Comparison of ENCODE assay signal across 22 cellular contexts in the genomic region with DNA sequence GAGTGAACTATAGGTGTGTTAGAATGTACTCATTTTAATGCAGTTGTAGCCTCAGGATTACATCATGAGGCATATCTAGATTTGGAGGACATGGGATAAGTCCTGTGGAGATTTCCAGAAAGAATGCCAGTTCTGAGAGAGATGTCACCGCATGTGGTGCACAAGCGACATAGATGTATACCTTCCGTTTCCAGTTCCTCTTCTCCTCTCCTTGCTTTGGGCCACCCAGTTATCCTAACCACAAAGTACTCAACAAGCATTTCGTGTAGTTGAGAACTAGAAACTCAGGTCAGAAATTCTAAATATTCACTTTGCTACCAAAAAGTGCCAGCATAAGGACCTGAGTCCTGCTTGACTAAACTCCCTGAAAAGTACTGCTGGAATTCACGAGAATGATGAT.
DNase-seq lines count a peak whose midpoint lies in the region; ATAC-seq, FAIRE-seq and TF ChIP-seq lines count a peak whose summit lies in the region.
"Had no signal": no experiment of that assay in that cellular context is flagged by ENCODE, and none has a peak within 500 bp of the region (broad histone marks: within the 10 kb centered on the region; RNA-seq: fewer than 3 reads in every experiment).

No MANE protein-coding gene starts in this region.

- TF ChIP-seq EP300 in GM12878 (IDR thresholded peaks at IDR 0.05; ENCODE audit: borderline replicate concordance in 1 of 2, control insufficient read depth in 1 of 2, low read depth in 2 of 2, low read length in 2 of 2) = no peak

- SMC1A ChIA-PET in GM12878 (lab: Charles Lee; ENCODE audit: uncharacterized antibody, unreplicated experiment) = interaction anchor here (1.3 to 5.2 kb wide), 3 partner anchors 28 to 39 kb away, joined by 4 to 28 read pairs (median 11); no protein-coding TSS in a partner anchor

- ATAC-seq in activated T-cell treated with anti-CD3 and anti-CD28 coated beads, Interleukin-2, amount 50 U/mL, for 72 hours (replicated peaks in 1 of 2) = no peak
- no peak for ATAC-seq in GM12878
- ATAC-seq: HCT116 had no signal

- H3K9me3 ChIP-seq in GM12878 (replicated peaks; ENCODE audit: control insufficient read depth, insufficient read depth, low read length) = no peaks in the 10 kb centered on the region
- H3K9me3 ChIP-seq in vagina = no peaks in the 10 kb centered on the region
- H3K9me3 ChIP-seq: SJCRH30 had no signal

- TF ChIP-seq POLR2A in GM12878 (IDR thresholded peaks at IDR 0.05; ENCODE audit: low read depth, low read length) = no peak
- TF ChIP-seq POLR2A in vagina (IDR thresholded peaks at IDR 0.05) = no peak

- peaks cover 6% of the 10 kb centered on the region for H3K27me3 Mint-ChIP-seq in activated T-cell treated with anti-CD3 and anti-CD28 coated beads, Interleukin-2, amount 50 U/mL, for 72 hours (ENCODE audit: low read depth)
- no peaks in the 10 kb centered on the region for H3K27me3 Mint-ChIP-seq in activated CD4-positive, alpha-beta memory T cell treated with anti-CD3 and anti-CD28 coated beads for 36 hours
- H3K27me3 Mint-ChIP-seq: CD4-positive, CD25-positive, alpha-beta regulatory T cell had no signal

- TF ChIP-seq CTCF in GM12878 (IDR thresholded peaks at IDR 0.05 in 2 of 3, conservative IDR thresholded peaks at IDR 0.05 in 1 of 3; ENCODE audit: control insufficient read depth in 2 of 3, extremely low read depth in 1 of 3, insufficient read depth in 1 of 3, low read depth in 3 of 3, low read length in 3 of 3) (no peak), vagina (IDR thresholded peaks at IDR 0.05) (no peak), GM20000 (IDR thresholded peaks at IDR 0.05; ENCODE audit: extremely low read depth, missing control alignments) (no peak)

- H3K79me2 ChIP-seq in GM12878 (ENCODE audit: control insufficient read depth, insufficient read depth, low read length) = no peaks in the 10 kb centered on the region

- no peak for DNase-seq in activated T-cell treated with anti-CD3 and anti-CD28 coated beads, Interleukin-2, amount 50 U/mL, for 72 hours
- DNase-seq in activated T-cell treated with anti-CD3 and anti-CD28 coated beads, Interleukin-2, amount 50 U/mL, for 1 hour = no peak
- DNase-seq in NOMO-1 treated with DMSO at 0.1 percent for 48 hours (lab: John Stamatoyannopoulos, UW; ENCODE audit: unreplicated experiment) = peak; percentile 83
- no peak for DNase-seq in GM12878 (ENCODE audit: low read depth, low spot score)
- no peak for DNase-seq in vagina (ENCODE audit: extremely low spot score in 2 of 2)
- no peak for DNase-seq in cerebellar cortex (ENCODE audit: low spot score)
- DNase-seq in GM20000 (ENCODE audit: low spot score) = no peak
- DNase-seq in activated CD4-positive, alpha-beta memory T cell treated with anti-CD3 and anti-CD28 coated beads for 36 hours = no peak
- DNase-seq: 8988T; CD4-positive, CD25-positive, alpha-beta regulatory T cell; COR-L47; DMS 273 treated with DMSO at 0.1 percent for 48 hours; GDM1; GOT3; MM.1S; NCI-H1417; NCI-H187 treated with DMSO at 0.1 percent for 48 hours; NCI-H526; SJCRH30 had no signal

- no peak overlapping the region for H3K9ac ChIP-seq in GM12878 (ENCODE audit: control insufficient read depth, insufficient read depth, low read length)

- CTCF ChIA-PET in GM12878 (lab: Yijun Ruan, JAX) = interaction anchor here (1.2 to 4.6 kb wide), 2 partner anchors 11 to 28 kb away, joined by 3 to 30 read pairs; no protein-coding TSS in a partner anchor
- CTCF ChIA-PET in activated CD4-positive, alpha-beta memory T cell treated with anti-CD3 and anti-CD28 coated beads for 36 hours (lab: Charles Lee) = no interaction called here

- H3K4me3 ChIP-seq in GM12878 (no peak overlapping the region), vagina (no peak overlapping the region)
- H3K4me3 ChIP-seq: SJCRH30 had no signal

- WGBS in GM12878 (ENCODE audit: insufficient coverage, insufficient replicate concordance, low lambda C conversion rate, missing lambda C conversion rate) = 60% methylated on average over 5 of the region's 5 CpGs

- H3K4me1 Mint-ChIP-seq in activated T-cell treated with anti-CD3 and anti-CD28 coated beads, Interleukin-2, amount 50 U/mL, for 72 hours (ENCODE audit: low read depth) = peaks cover 30% of the 10 kb centered on the region
- peaks cover 18% of the 10 kb centered on the region for H3K4me1 Mint-ChIP-seq in activated CD4-positive, alpha-beta memory T cell treated with anti-CD3 and anti-CD28 coated beads for 36 hours (ENCODE audit: low read depth)

- FAIRE-seq in GM12878 (lab: Jason Lieb, UNC) = no peak

- H3K4me1 ChIP-seq in GM12878 (ENCODE audit: control insufficient read depth, insufficient read depth, low read length) (no peaks in the 10 kb centered on the region), vagina (peaks cover 41% of the 10 kb centered on the region)
- H3K4me1 ChIP-seq: SJCRH30 had no signal

- H3K27ac ChIP-seq in GM12878 (ENCODE audit: control insufficient read depth, insufficient read depth) = no peak overlapping the region
- peak overlapping the region; percentile 39 for H3K27ac ChIP-seq in vagina
- H3K27ac ChIP-seq: RWPE1, SJCRH30 had no signal

- POLR2A ChIA-PET in GM12878 (lab: Charles Lee) = interaction anchor here (0.5 kb wide), 1 partner anchor 103 kb away, joined by 5 read pairs; no protein-coding TSS in a partner anchor
- POLR2A ChIA-PET in activated CD4-positive, alpha-beta memory T cell treated with anti-CD3 and anti-CD28 coated beads for 36 hours (lab: Charles Lee) = no interaction called here

- intact Hi-C loops in GM12878 (cut with micrococcal nuclease; ENCODE audit: unreplicated experiment) (no loop called here), vagina (cut with DNase I) (no loop called here)
- intact Hi-C loops in activated CD4-positive, alpha-beta memory T cell treated with anti-CD3 and anti-CD28 coated beads for 36 hours (cut with micrococcal nuclease) = no loop called here

- H3K27me3 ChIP-seq in GM12878 (replicated peaks in 1 of 2; ENCODE audit: control insufficient read depth in 2 of 2, insufficient read depth in 2 of 2, low read length in 1 of 2) (no peaks in the 10 kb centered on the region), vagina (no peaks in the 10 kb centered on the region)
- H3K27me3 ChIP-seq: SJCRH30 had no signal

- H3K9me3 Mint-ChIP-seq in activated T-cell treated with anti-CD3 and anti-CD28 coated beads, Interleukin-2, amount 50 U/mL, for 72 hours = no peaks in the 10 kb centered on the region
- H3K9me3 Mint-ChIP-seq in activated CD4-positive, alpha-beta memory T cell treated with anti-CD3 and anti-CD28 coated beads for 36 hours = no peaks in the 10 kb centered on the region
- H3K9me3 Mint-ChIP-seq: CD4-positive, CD25-positive, alpha-beta regulatory T cell had no signal

- no peak overlapping the region for H3K4me2 ChIP-seq in GM12878 (ENCODE audit: control insufficient read depth, insufficient read depth)

- RAD21 ChIA-PET in GM12878 (lab: Charles Lee; ENCODE audit: unreplicated experiment) = no interaction called here

- no peak overlapping the region for H3K4me3 Mint-ChIP-seq in activated T-cell treated with anti-CD3 and anti-CD28 coated beads, Interleukin-2, amount 50 U/mL, for 72 hours
- no peak overlapping the region for H3K4me3 Mint-ChIP-seq in activated CD4-positive, alpha-beta memory T cell treated with anti-CD3 and anti-CD28 coated beads for 36 hours
- H3K4me3 Mint-ChIP-seq: B cell; CD4-positive, CD25-positive, alpha-beta regulatory T cell had no signal

- H2AFZ ChIP-seq in GM12878 (ENCODE audit: control insufficient read depth, low read depth, low read length) = no peak overlapping the region

- peak overlapping the region; percentile 52 for H3K27ac Mint-ChIP-seq in activated T-cell treated with anti-CD3 and anti-CD28 coated beads, Interleukin-2, amount 50 U/mL, for 72 hours
- no peak overlapping the region for H3K27ac Mint-ChIP-seq in activated CD4-positive, alpha-beta memory T cell treated with anti-CD3 and anti-CD28 coated beads for 36 hours
- H3K27ac Mint-ChIP-seq: B cell; CD4-positive, CD25-positive, alpha-beta regulatory T cell had no signal

- in situ Hi-C loops in GM12878 (cut with MboI) = no loop called here

- no peaks in the 10 kb centered on the region for H3K36me3 ChIP-seq in GM12878 (ENCODE audit: control insufficient read depth in 2 of 2, insufficient read depth in 2 of 2, low read length in 1 of 2)
- H3K36me3 ChIP-seq in vagina = peaks cover 0 to 15% of the 10 kb centered on the region in 2 donors

- H3K36me3 Mint-ChIP-seq in activated T-cell treated with anti-CD3 and anti-CD28 coated beads, Interleukin-2, amount 50 U/mL, for 72 hours (ENCODE audit: insufficient read depth in 2 of 2) = peaks cover 1% of the 10 kb centered on the region in 2 donors
- no peaks in the 10 kb centered on the region for H3K36me3 Mint-ChIP-seq in activated CD4-positive, alpha-beta memory T cell treated with anti-CD3 and anti-CD28 coated beads for 36 hours
- H3K36me3 Mint-ChIP-seq: CD4-positive, CD25-positive, alpha-beta regulatory T cell had no signal

- TF ChIP-seq RAD21 in GM12878 (IDR thresholded peaks at IDR 0.05; ENCODE audit: insufficient read depth, low read depth, low read length) = no peak

- no peaks in the 10 kb centered on the region for H4K20me1 ChIP-seq in GM12878 (ENCODE audit: control insufficient read depth, insufficient read depth)

- BruUV-seq in GM12878 (replicated peaks; lab: Mats Ljungman, UMichigan) = no TSS peak

TF ChIP-seq in GM12878, 131 proteins besides CTCF, POLR2A, EP300 and RAD21:
- TF ChIP-seq SPI1 (IDR thresholded peaks at IDR 0.05; ENCODE audit: borderline replicate concordance, insufficient read depth, low read depth, low read length) (peak; percentile 45; the same call in 1 of the 2 replicates), ZSCAN29 (IDR thresholded peaks at IDR 0.05) (no peak), KAT2A (conservative IDR thresholded peaks at IDR 0.05; ENCODE audit: control insufficient read depth, low read depth, low read length) (no peak)
- TF ChIP-seq, protein P1, sequence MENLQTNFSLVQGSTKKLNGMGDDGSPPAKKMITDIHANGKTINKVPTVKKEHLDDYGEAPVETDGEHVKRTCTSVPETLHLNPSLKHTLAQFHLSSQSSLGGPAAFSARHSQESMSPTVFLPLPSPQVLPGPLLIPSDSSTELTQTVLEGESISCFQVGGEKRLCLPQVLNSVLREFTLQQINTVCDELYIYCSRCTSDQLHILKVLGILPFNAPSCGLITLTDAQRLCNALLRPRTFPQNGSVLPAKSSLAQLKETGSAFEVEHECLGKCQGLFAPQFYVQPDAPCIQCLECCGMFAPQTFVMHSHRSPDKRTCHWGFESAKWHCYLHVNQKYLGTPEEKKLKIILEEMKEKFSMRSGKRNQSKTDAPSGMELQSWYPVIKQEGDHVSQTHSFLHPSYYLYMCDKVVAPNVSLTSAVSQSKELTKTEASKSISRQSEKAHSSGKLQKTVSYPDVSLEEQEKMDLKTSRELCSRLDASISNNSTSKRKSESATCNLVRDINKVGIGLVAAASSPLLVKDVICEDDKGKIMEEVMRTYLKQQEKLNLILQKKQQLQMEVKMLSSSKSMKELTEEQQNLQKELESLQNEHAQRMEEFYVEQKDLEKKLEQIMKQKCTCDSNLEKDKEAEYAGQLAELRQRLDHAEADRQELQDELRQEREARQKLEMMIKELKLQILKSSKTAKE (IDR thresholded peaks at IDR 0.05; ENCODE audit: low read depth, poor library complexity, severe bottlenecking) = no peak
